8 cellular contexts compared by ENCODE assay signal in genomic region chr10:30784896-30785605, GRCh38.
DNase-seq lines count a peak whose midpoint lies in the region; ATAC-seq and TF ChIP-seq lines count a peak whose summit lies in the region.

No MANE protein-coding gene starts in this region.

- H3K27ac Mint-ChIP-seq in osteocyte (ENCODE audit: unreplicated experiment), result peak overlapping the region; percentile 86

- intact Hi-C loops in left ventricle myocardium inferior (cut with micrococcal nuclease), result loop anchor here (10.0 kb wide), 2 partner anchors 250 to 710 kb away; partner anchors contain the start of gene ZNF438

- peaks cover 39% of the 10 kb centered on the region for H3K4me1 Mint-ChIP-seq in osteocyte (ENCODE audit: unreplicated experiment)

- no peaks in the 10 kb centered on the region for H3K27me3 Mint-ChIP-seq in osteocyte (ENCODE audit: unreplicated experiment)

- no peaks in the 10 kb centered on the region for H3K9me3 Mint-ChIP-seq in osteocyte (ENCODE audit: unreplicated experiment)

- H3K27ac ChIP-seq in left ventricle myocardium inferior (replicated peaks), result peak overlapping the region; percentile 97

- ATAC-seq in HG03097 (IDR thresholded peaks at IDR 0.05; ENCODE audit: low FRiP score, unreplicated experiment) (no peak), GM19035 (IDR thresholded peaks at IDR 0.05; ENCODE audit: unreplicated experiment) (no peak)

- peaks cover 26% of the 10 kb centered on the region for H3K4me1 ChIP-seq in left ventricle myocardium inferior

- no peaks in the 10 kb centered on the region for H3K9me3 ChIP-seq in left ventricle myocardium inferior (replicated peaks)

- H3K4me3 Mint-ChIP-seq in osteocyte (ENCODE audit: unreplicated experiment), result peak overlapping the region; percentile 71

- H3K36me3 ChIP-seq in left ventricle myocardium inferior, result no peaks in the 10 kb centered on the region

- peak; percentile 12 for TF ChIP-seq POLR2A in GM19193 (IDR thresholded peaks at IDR 0.05; ENCODE audit: extremely low read depth, insufficient read depth, insufficient read length)

- H3K27me3 ChIP-seq in left ventricle myocardium inferior (ENCODE audit: low read depth), result no peaks in the 10 kb centered on the region

- TF ChIP-seq CTCF in left ventricle myocardium inferior (IDR thresholded peaks at IDR 0.05; ENCODE audit: borderline replicate concordance), result peak; percentile 17
- no peak for TF ChIP-seq CTCF in osteocyte (IDR thresholded peaks at IDR 0.05)

- DNase-seq in AG08396 (ENCODE audit: low spot score), result peak; percentile 81
- DNase-seq in NOMO-1 treated with dmso at 0.1 percent for 144 hours (lab: John Stamatoyannopoulos, UW; ENCODE audit: unreplicated experiment), result peak; percentile 60
- peak; percentile 35 for DNase-seq in amniotic epithelial cell (ENCODE audit: low read depth)
- peak; percentile 84 for DNase-seq in left ventricle myocardium inferior
- peak; percentile 89 for DNase-seq in osteocyte (ENCODE audit: extremely low spot score, unreplicated experiment)

- H3K4me3 ChIP-seq in left ventricle myocardium inferior, result peak overlapping the region; percentile 78

- H3K36me3 Mint-ChIP-seq in osteocyte (ENCODE audit: unreplicated experiment), result no peaks in the 10 kb centered on the region

Comparison
In these comparisons a context has a peak if more than half of its experiments do, and no peak if none do; other contexts are left out.
1. DNase-seq: peak in every context shown above with its lines; median percentile 89 in osteocyte; 84 in left ventricle myocardium inferior; 81 in AG08396; 60 in NOMO-1 treated with dmso at 0.1 percent for 144 hours; 35 in amniotic epithelial cell.